27 cellular contexts compared by ENCODE assay signal in genomic region chr12:49070971-49071370, GRCh38. TPM values are rescaled to one million over a fixed set of nuclear protein-coding genes. Genes with fewer than 3 reads are reported as not detected.
A peak's percentile ranks its signal among the peaks of the same experiment; 100 is the strongest.
DNase-seq lines count a peak whose midpoint lies in the region; ATAC-seq, FAIRE-seq and TF ChIP-seq lines count a peak whose summit lies in the region.
"Had no signal": no experiment of that assay in that cellular context is flagged by ENCODE, and none has a peak within 500 bp of the region (broad histone marks: within the 10 kb centered on the region; RNA-seq: fewer than 3 reads in every experiment).

No MANE protein-coding gene starts in this region.

- CTCF ChIA-PET in HepG2 (lab: Yijun Ruan, JAX; ENCODE audit: low intra/inter-chr PET ratio, low total read pairs): no interaction called here

- no peak overlapping the region for H3K4me2 ChIP-seq in HepG2 (ENCODE audit: low read depth, low read length)

- H3K79me2 ChIP-seq in HepG2 (ENCODE audit: insufficient read depth, low read length): no peaks in the 10 kb centered on the region

- no peak overlapping the region for H3K9ac ChIP-seq in HepG2 (ENCODE audit: insufficient read depth, low read depth, low read length)

- TF ChIP-seq POLR2A in HepG2 (IDR thresholded peaks at IDR 0.05; ENCODE audit: insufficient read depth in 1 of 2, low read depth in 2 of 2, low read length in 2 of 2) (no peak), right lobe of liver (IDR thresholded peaks at IDR 0.05) (no peak)

- peaks cover 20% of the 10 kb centered on the region for H3K4me1 Mint-ChIP-seq in activated naive CD8-positive, alpha-beta T cell treated with anti-CD3 and anti-CD28 coated beads, Interleukin-2, amount 10 ng/mL, durations not matched to agents 7 days and 5 days

- intact Hi-C loops in HepG2 (cut with micrococcal nuclease; ENCODE audit: unreplicated experiment) (no loop called here), right lobe of liver (cut with DNase I) (no loop called here)

- no peaks in the 10 kb centered on the region for H3K36me3 Mint-ChIP-seq in activated naive CD8-positive, alpha-beta T cell treated with anti-CD3 and anti-CD28 coated beads, Interleukin-2, amount 10 ng/mL, durations not matched to agents 7 days and 5 days

- no peaks in the 10 kb centered on the region for H3K27me3 Mint-ChIP-seq in activated naive CD8-positive, alpha-beta T cell treated with anti-CD3 and anti-CD28 coated beads, Interleukin-2, amount 10 ng/mL, durations not matched to agents 7 days and 5 days

- H3K9me3 ChIP-seq in HepG2 (ENCODE audit: low read length) (no peaks in the 10 kb centered on the region), right lobe of liver (no peaks in the 10 kb centered on the region)
- H3K9me3 ChIP-seq: adrenal gland, body of pancreas, left lung, prostate gland, sigmoid colon, testis had no signal

- no TSS peak for BruUV-seq in HepG2 (replicated peaks; lab: Mats Ljungman, UMichigan)

- POLR2A ChIA-PET in HepG2 (lab: Yijun Ruan, JAX): interaction anchor here (2.0 kb wide), 1 partner anchor 60 kb away, joined by 25 read pairs; the partner anchor contains the start of gene TUBA1B
- POLR2A ChIA-PET in activated naive CD8-positive, alpha-beta T cell treated with anti-CD3 and anti-CD28 coated beads, Interleukin-2, amount 10 ng/mL, durations not matched to agents 7 days and 5 days (lab: Charles Lee): interaction anchor here (1.9 kb wide), 2 partner anchors 11 to 117 kb away, joined by 5 to 17 read pairs; partner anchors contain the start of gene KMT2D

- no peak for TF ChIP-seq EP300 in HepG2 (IDR thresholded peaks at IDR 0.05; ENCODE audit: low read depth in 2 of 2, low read length in 2 of 2)
- no peak for TF ChIP-seq EP300 in HepG2 (CRISPR knock-in tag; IDR thresholded peaks at IDR 0.05; ENCODE audit: borderline replicate concordance)

- peak overlapping the region; percentile 15 for H3K27ac Mint-ChIP-seq in activated naive CD8-positive, alpha-beta T cell treated with anti-CD3 and anti-CD28 coated beads, Interleukin-2, amount 10 ng/mL, durations not matched to agents 7 days and 5 days

- H3K4me3 ChIP-seq in HepG2 (replicated peaks in 1 of 3; ENCODE audit: insufficient read depth in 1 of 3, low read depth in 2 of 3, low read length in 3 of 3) (no peak overlapping the region), right lobe of liver (no peak overlapping the region)
- H3K4me3 ChIP-seq: body of pancreas had no signal

- H4K20me1 ChIP-seq in HepG2 (ENCODE audit: insufficient read depth, low read length): no peaks in the 10 kb centered on the region

- no peak for DNase-seq in HepG2 (ENCODE audit: low spot score)
- DNase-seq in right lobe of liver: no peak
- DNase-seq in activated naive CD8-positive, alpha-beta T cell treated with anti-CD3 and anti-CD28 coated beads, Interleukin-2, amount 10 ng/mL, durations not matched to agents 7 days and 5 days: no peak
- no peak for DNase-seq in NCI-H526 treated with DMSO at 0.1 percent for 48 hours (lab: John Stamatoyannopoulos, UW)
- DNase-seq in epidermal melanocyte (ENCODE audit: insufficient read length, low spot score): no peak
- DNase-seq: activated gamma-delta T cell treated with Interleukin-2 at 50 U/mL for 16 hours; activated T-cell treated with anti-CD3 and anti-CD28 coated beads for 4 hours; adrenal gland; body of pancreas; Calu3; DMS79 treated with DMSO at 0.1 percent for 48 hours; left lung; NCI-H1417 treated with DMSO at 0.1 percent for 48 hours; NCI-H2081; NCI-H2227 treated with DMSO at 0.1 percent for 48 hours; NCI-H69; nucleus accumbens; Right ventricle myocardium superior; sigmoid colon; stimulated activated CD4-positive, alpha-beta T cell treated with anti-CD3 and anti-CD28 coated beads, Interleukin-4, amount 100 ng/mL, for 24 hours; stimulated activated naive CD4-positive, alpha-beta T cell; testis had no signal

- H3K36me3 ChIP-seq in HepG2 (replicated peaks in 1 of 2; ENCODE audit: control insufficient read depth in 1 of 2, insufficient read depth in 2 of 2, low read length in 2 of 2): no peaks in the 10 kb centered on the region
- H3K36me3 ChIP-seq in right lobe of liver: no peaks in the 10 kb centered on the region
- H3K36me3 ChIP-seq: adrenal gland, left lung, prostate gland, sigmoid colon had no signal

- H3K9me3 Mint-ChIP-seq in activated naive CD8-positive, alpha-beta T cell treated with anti-CD3 and anti-CD28 coated beads, Interleukin-2, amount 10 ng/mL, durations not matched to agents 7 days and 5 days: no peaks in the 10 kb centered on the region

- FAIRE-seq in HepG2 (lab: Jason Lieb, UNC): no peak

- WGBS in HepG2 (ENCODE audit: low lambda C conversion rate): 91% methylated on average over 11 of the region's 11 CpGs
- 92% methylated on average over 11 of the region's 11 CpGs for WGBS in right lobe of liver (ENCODE audit: insufficient coverage, low coverage, low lambda C conversion rate, missing lambda C conversion rate)

- TF ChIP-seq CTCF in HepG2 (CRISPR knock-in tag; IDR thresholded peaks at IDR 0.05): no peak
- no peak for TF ChIP-seq CTCF in right lobe of liver (IDR thresholded peaks at IDR 0.05)

- peak overlapping the region; percentile 54 for H2AFZ ChIP-seq in HepG2 (ENCODE audit: low read length)

- no peak overlapping the region for H3K4me3 Mint-ChIP-seq in activated naive CD8-positive, alpha-beta T cell treated with anti-CD3 and anti-CD28 coated beads, Interleukin-2, amount 10 ng/mL, durations not matched to agents 7 days and 5 days

- peaks cover 19% of the 10 kb centered on the region for H3K4me1 ChIP-seq in HepG2 (ENCODE audit: insufficient read depth, low read length)
- peaks cover 0 to 3% (median 0%) of the 10 kb centered on the region in 4 donors for H3K4me1 ChIP-seq in right lobe of liver
- H3K4me1 ChIP-seq: prostate gland, testis had no signal

- ATAC-seq in HepG2 (no peak), right lobe of liver (no peak)
- no peak for ATAC-seq in activated naive CD8-positive, alpha-beta T cell treated with anti-CD3 and anti-CD28 coated beads, Interleukin-2, amount 10 ng/mL, durations not matched to agents 7 days and 5 days (ENCODE audit: low read depth)
- ATAC-seq: body of pancreas, HCT116, left lung had no signal

- H3K27me3 ChIP-seq in HepG2 (ENCODE audit: control insufficient read depth in 1 of 2, insufficient read depth in 2 of 2, low read length in 2 of 2): no peaks in the 10 kb centered on the region
- no peaks in the 10 kb centered on the region for H3K27me3 ChIP-seq in right lobe of liver
- H3K27me3 ChIP-seq: adrenal gland, body of pancreas, left lung, sigmoid colon, testis had no signal

- in situ Hi-C loops in HepG2 (cut with HindIII; ENCODE audit: extremely low pct_ligation_motif_present, low pct_unique_long_range_greater_than_20kb): no loop called here

- no peak overlapping the region for H3K27ac ChIP-seq in HepG2 (ENCODE audit: extremely low read length, insufficient read depth, low read length)
- no peak overlapping the region for H3K27ac ChIP-seq in right lobe of liver
- H3K27ac ChIP-seq: body of pancreas, epithelial cell of prostate, prostate gland, sigmoid colon, testis had no signal

- no peak for TF ChIP-seq RAD21 in HepG2 (CRISPR knock-in tag; IDR thresholded peaks at IDR 0.05)

RNA-seq across cellular contexts. Expression of gene RHEBL1, which starts 1.2 kb away (rescaled TPM):
- total RNA-seq in HepG2 (2016; rRNA removed; fragmentation: Illumina TruSeq; extraction: Trizol): 1.4 and 1.6 TPM in 2 replicates
- 0.71 and 0.79 TPM in 2 replicates for total RNA-seq in HepG2 (2016; cell fraction: cytosol; rRNA removed; fragmentation: Illumina TruSeq; extraction: Trizol; ENCODE audit: low read depth)
- total RNA-seq in HepG2 (2016; cell fraction: insoluble cytoplasmic fraction; rRNA removed; fragmentation: Illumina TruSeq; extraction: Trizol): 1.5 and 1.9 TPM in 2 replicates
- total RNA-seq in HepG2 (2016; cell fraction: membrane; rRNA removed; fragmentation: Illumina TruSeq; extraction: Trizol): 0.62 and 1.0 TPM in 2 replicates
- total RNA-seq in HepG2 (2016; cell fraction: nucleus; rRNA removed; fragmentation: Illumina TruSeq; extraction: Trizol): 0.75 and 1.0 TPM in 2 replicates
- 2.5 and 2.9 TPM in 2 replicates for polyA plus RNA-seq in HepG2 (2011; rRNA removed)
- 2.7 and 2.8 TPM in 2 replicates for polyA plus RNA-seq in HepG2 (2011; cell fraction: cytosol; rRNA removed)
- polyA plus RNA-seq in HepG2 (2011; cell fraction: nucleus; rRNA removed): 2.0 and 2.7 TPM in 2 replicates
- 2.3 and 3.2 TPM in 2 replicates for polyA plus RNA-seq in HepG2 (2012)
- polyA plus RNA-seq in HepG2 (2016; cell fraction: cytosol; fragmentation: Illumina TruSeq; extraction: Trizol; ENCODE audit: low read depth): 0.21 and 0.42 TPM in 2 replicates
- 1.2 and 1.3 TPM in 2 replicates for polyA plus RNA-seq in HepG2 (2016; cell fraction: insoluble cytoplasmic fraction; fragmentation: Illumina TruSeq; extraction: Trizol; ENCODE audit: low read depth)
- polyA plus RNA-seq in HepG2 (2016; cell fraction: membrane; fragmentation: Illumina TruSeq; extraction: Trizol; ENCODE audit: low read depth): 0.52 and 0.79 TPM in 2 replicates
- polyA plus RNA-seq in HepG2 (2016; cell fraction: nucleus; fragmentation: Illumina TruSeq; extraction: Trizol; ENCODE audit: insufficient read depth, low read depth): 1.3 and 1.8 TPM in 2 replicates
- polyA minus RNA-seq in HepG2 (2011; rRNA and poly(A)+ RNA removed; ENCODE audit: low replicate concordance): 4.3 TPM in 2 replicates
- 0.88 and 0.89 TPM in 2 replicates for polyA minus RNA-seq in HepG2 (2011; cell fraction: cytosol; rRNA and poly(A)+ RNA removed)
- polyA minus RNA-seq in HepG2 (2011; cell fraction: nucleus; rRNA and poly(A)+ RNA removed): 0.62 and 0.90 TPM in 2 replicates
- total RNA-seq in right lobe of liver: under 1 TPM in 5 of 6 experiments, not detected in 1; 0.17 to 0.60 (median 0.43) TPM
- total RNA-seq in activated naive CD8-positive, alpha-beta T cell treated with anti-CD3 and anti-CD28 coated beads, Interleukin-2, amount 10 ng/mL, durations not matched to agents 7 days and 5 days: 1 to 10 TPM; 8.0 to 9.7 TPM
- total RNA-seq: body of pancreas, urinary bladder had no signal

RNA-seq across cellular contexts. Expression of gene KMT2D, which starts 10.4 kb away (rescaled TPM):
- 10.4 and 25.7 TPM in 2 replicates for total RNA-seq in HepG2 (2016; rRNA removed; fragmentation: Illumina TruSeq; extraction: Trizol)
- 3.8 and 5.1 TPM in 2 replicates for total RNA-seq in HepG2 (2016; cell fraction: cytosol; rRNA removed; fragmentation: Illumina TruSeq; extraction: Trizol; ENCODE audit: low read depth)
- 9.4 and 20.2 TPM in 2 replicates for total RNA-seq in HepG2 (2016; cell fraction: insoluble cytoplasmic fraction; rRNA removed; fragmentation: Illumina TruSeq; extraction: Trizol)
- 7.5 and 9.1 TPM in 2 replicates for total RNA-seq in HepG2 (2016; cell fraction: membrane; rRNA removed; fragmentation: Illumina TruSeq; extraction: Trizol)
- total RNA-seq in HepG2 (2016; cell fraction: nucleus; rRNA removed; fragmentation: Illumina TruSeq; extraction: Trizol): 25.5 and 28.3 TPM in 2 replicates
- polyA plus RNA-seq in HepG2 (2011; rRNA removed): 8.1 and 8.2 TPM in 2 replicates
- polyA plus RNA-seq in HepG2 (2011; cell fraction: cytosol; rRNA removed): 5.0 and 6.5 TPM in 2 replicates
- 41.1 and 48.4 TPM in 2 replicates for polyA plus RNA-seq in HepG2 (2011; cell fraction: nucleus; rRNA removed)
- polyA plus RNA-seq in HepG2 (2012): 20.0 and 20.6 TPM in 2 replicates
- polyA plus RNA-seq in HepG2 (2016; cell fraction: cytosol; fragmentation: Illumina TruSeq; extraction: Trizol; ENCODE audit: low read depth): 0.52 and 0.66 TPM in 2 replicates
- polyA plus RNA-seq in HepG2 (2016; cell fraction: insoluble cytoplasmic fraction; fragmentation: Illumina TruSeq; extraction: Trizol; ENCODE audit: low read depth): 18.4 and 23.1 TPM in 2 replicates
- polyA plus RNA-seq in HepG2 (2016; cell fraction: membrane; fragmentation: Illumina TruSeq; extraction: Trizol; ENCODE audit: low read depth): 1.3 and 2.4 TPM in 2 replicates
- polyA plus RNA-seq in HepG2 (2016; cell fraction: nucleus; fragmentation: Illumina TruSeq; extraction: Trizol; ENCODE audit: insufficient read depth, low read depth): 78.2 and 102 TPM in 2 replicates
- 12.2 and 28.0 TPM in 2 replicates for polyA minus RNA-seq in HepG2 (2011; rRNA and poly(A)+ RNA removed; ENCODE audit: low replicate concordance)
- 19.4 and 23.5 TPM in 2 replicates for polyA minus RNA-seq in HepG2 (2011; cell fraction: cytosol; rRNA and poly(A)+ RNA removed)
- 32.2 and 33.3 TPM in 2 replicates for polyA minus RNA-seq in HepG2 (2011; cell fraction: nucleus; rRNA and poly(A)+ RNA removed)
- 10 to 100 TPM; 28.6 to 35.4 (median 33.3) TPM for total RNA-seq in right lobe of liver
- total RNA-seq in activated naive CD8-positive, alpha-beta T cell treated with anti-CD3 and anti-CD28 coated beads, Interleukin-2, amount 10 ng/mL, durations not matched to agents 7 days and 5 days: 100 to 1,000 TPM; 123 to 129 TPM

RNA-seq across cellular contexts. Expression of gene DHH, which starts 23.6 kb away (rescaled TPM):
- total RNA-seq in HepG2 (2016; rRNA removed; fragmentation: Illumina TruSeq; extraction: Trizol): not detected in 2 replicates
- not detected in 2 replicates for total RNA-seq in HepG2 (2016; cell fraction: cytosol; rRNA removed; fragmentation: Illumina TruSeq; extraction: Trizol; ENCODE audit: low read depth)
- total RNA-seq in HepG2 (2016; cell fraction: insoluble cytoplasmic fraction; rRNA removed; fragmentation: Illumina TruSeq; extraction: Trizol): not detected in 2 replicates
- not detected in 2 replicates for total RNA-seq in HepG2 (2016; cell fraction: membrane; rRNA removed; fragmentation: Illumina TruSeq; extraction: Trizol)
- not detected in 2 replicates for total RNA-seq in HepG2 (2016; cell fraction: nucleus; rRNA removed; fragmentation: Illumina TruSeq; extraction: Trizol)
- polyA plus RNA-seq in HepG2 (2011; rRNA removed): not detected in 2 replicates
- not detected in 2 replicates for polyA plus RNA-seq in HepG2 (2011; cell fraction: cytosol; rRNA removed)
- polyA plus RNA-seq in HepG2 (2011; cell fraction: nucleus; rRNA removed): 0.03 and 0.10 TPM in 2 replicates
- polyA plus RNA-seq in HepG2 (2012): not detected in 2 replicates
- not detected in 2 replicates for polyA plus RNA-seq in HepG2 (2016; cell fraction: cytosol; fragmentation: Illumina TruSeq; extraction: Trizol; ENCODE audit: low read depth)
- polyA plus RNA-seq in HepG2 (2016; cell fraction: insoluble cytoplasmic fraction; fragmentation: Illumina TruSeq; extraction: Trizol; ENCODE audit: low read depth): not detected in 2 replicates
- not detected in 2 replicates for polyA plus RNA-seq in HepG2 (2016; cell fraction: membrane; fragmentation: Illumina TruSeq; extraction: Trizol; ENCODE audit: low read depth)
- not detected in 2 replicates for polyA plus RNA-seq in HepG2 (2016; cell fraction: nucleus; fragmentation: Illumina TruSeq; extraction: Trizol; ENCODE audit: insufficient read depth, low read depth)
- polyA minus RNA-seq in HepG2 (2011; rRNA and poly(A)+ RNA removed; ENCODE audit: low replicate concordance): 0.07 TPM in 1 of 2 replicates, not detected in the other
- polyA minus RNA-seq in HepG2 (2011; cell fraction: cytosol; rRNA and poly(A)+ RNA removed): not detected in 2 replicates
- polyA minus RNA-seq in HepG2 (2011; cell fraction: nucleus; rRNA and poly(A)+ RNA removed): 0.12 TPM in 1 of 2 replicates, not detected in the other
- under 1 TPM in 3 of 6 experiments, not detected in 3; 0.04 to 0.13 (median 0.07) TPM for total RNA-seq in right lobe of liver
- total RNA-seq in activated naive CD8-positive, alpha-beta T cell treated with anti-CD3 and anti-CD28 coated beads, Interleukin-2, amount 10 ng/mL, durations not matched to agents 7 days and 5 days: under 1 TPM; 0.11 to 0.25 TPM
- total RNA-seq: body of pancreas, Calu3, MCF 10A had no signal

RNA-seq across cellular contexts. Expression of gene LMBR1L, which starts 39.7 kb away (rescaled TPM):
- total RNA-seq in HepG2 (2016; rRNA removed; fragmentation: Illumina TruSeq; extraction: Trizol) (7.3 and 12.2 TPM in 2 replicates), right lobe of liver (10 to 100 TPM; 12.2 to 34.5 (median 16.3) TPM)
- total RNA-seq in HepG2 (2016; cell fraction: cytosol; rRNA removed; fragmentation: Illumina TruSeq; extraction: Trizol; ENCODE audit: low read depth): 9.1 and 9.7 TPM in 2 replicates
- 5.5 and 14.0 TPM in 2 replicates for total RNA-seq in HepG2 (2016; cell fraction: insoluble cytoplasmic fraction; rRNA removed; fragmentation: Illumina TruSeq; extraction: Trizol)
- total RNA-seq in HepG2 (2016; cell fraction: membrane; rRNA removed; fragmentation: Illumina TruSeq; extraction: Trizol): 8.8 and 9.7 TPM in 2 replicates
- 21.8 and 27.5 TPM in 2 replicates for total RNA-seq in HepG2 (2016; cell fraction: nucleus; rRNA removed; fragmentation: Illumina TruSeq; extraction: Trizol)
- 65.9 and 79.6 TPM in 2 replicates for polyA plus RNA-seq in HepG2 (2011; rRNA removed)
- 25.4 and 26.4 TPM in 2 replicates for polyA plus RNA-seq in HepG2 (2011; cell fraction: cytosol; rRNA removed)
- 362 and 407 TPM in 2 replicates for polyA plus RNA-seq in HepG2 (2011; cell fraction: nucleus; rRNA removed)
- 51.5 and 57.5 TPM in 2 replicates for polyA plus RNA-seq in HepG2 (2012)
- 2.1 and 2.4 TPM in 2 replicates for polyA plus RNA-seq in HepG2 (2016; cell fraction: cytosol; fragmentation: Illumina TruSeq; extraction: Trizol; ENCODE audit: low read depth)
- polyA plus RNA-seq in HepG2 (2016; cell fraction: insoluble cytoplasmic fraction; fragmentation: Illumina TruSeq; extraction: Trizol; ENCODE audit: low read depth): 4.7 TPM in 2 replicates
- 5.1 and 8.4 TPM in 2 replicates for polyA plus RNA-seq in HepG2 (2016; cell fraction: membrane; fragmentation: Illumina TruSeq; extraction: Trizol; ENCODE audit: low read depth)
- polyA plus RNA-seq in HepG2 (2016; cell fraction: nucleus; fragmentation: Illumina TruSeq; extraction: Trizol; ENCODE audit: insufficient read depth, low read depth): 41.9 and 51.4 TPM in 2 replicates
- polyA minus RNA-seq in HepG2 (2011; rRNA and poly(A)+ RNA removed; ENCODE audit: low replicate concordance): 29.1 and 80.1 TPM in 2 replicates
- polyA minus RNA-seq in HepG2 (2011; cell fraction: cytosol; rRNA and poly(A)+ RNA removed): 14.6 and 15.4 TPM in 2 replicates
- polyA minus RNA-seq in HepG2 (2011; cell fraction: nucleus; rRNA and poly(A)+ RNA removed): 87.2 and 109 TPM in 2 replicates
- total RNA-seq in activated naive CD8-positive, alpha-beta T cell treated with anti-CD3 and anti-CD28 coated beads, Interleukin-2, amount 10 ng/mL, durations not matched to agents 7 days and 5 days: 100 to 1,000 TPM; 111 to 112 TPM

RNA-seq across cellular contexts. Expression of gene PRKAG1, which starts 52.4 kb away (rescaled TPM):
- total RNA-seq in HepG2 (2016; rRNA removed; fragmentation: Illumina TruSeq; extraction: Trizol) (32.8 and 37.6 TPM in 2 replicates), right lobe of liver (10 to 100 TPM; 24.8 to 36.2 (median 30.1) TPM)
- total RNA-seq in HepG2 (2016; cell fraction: cytosol; rRNA removed; fragmentation: Illumina TruSeq; extraction: Trizol; ENCODE audit: low read depth): 9.1 and 11.2 TPM in 2 replicates
- total RNA-seq in HepG2 (2016; cell fraction: insoluble cytoplasmic fraction; rRNA removed; fragmentation: Illumina TruSeq; extraction: Trizol): 30.6 and 39.9 TPM in 2 replicates
- 19.3 and 21.1 TPM in 2 replicates for total RNA-seq in HepG2 (2016; cell fraction: membrane; rRNA removed; fragmentation: Illumina TruSeq; extraction: Trizol)
- 16.7 and 19.6 TPM in 2 replicates for total RNA-seq in HepG2 (2016; cell fraction: nucleus; rRNA removed; fragmentation: Illumina TruSeq; extraction: Trizol)
- polyA plus RNA-seq in HepG2 (2011; rRNA removed): 21.2 and 26.1 TPM in 2 replicates
- polyA plus RNA-seq in HepG2 (2011; cell fraction: cytosol; rRNA removed): 18.5 and 26.3 TPM in 2 replicates
- polyA plus RNA-seq in HepG2 (2011; cell fraction: nucleus; rRNA removed): 8.8 and 11.6 TPM in 2 replicates
- polyA plus RNA-seq in HepG2 (2012): 20.2 and 21.7 TPM in 2 replicates
- 7.6 and 8.8 TPM in 2 replicates for polyA plus RNA-seq in HepG2 (2016; cell fraction: cytosol; fragmentation: Illumina TruSeq; extraction: Trizol; ENCODE audit: low read depth)
- polyA plus RNA-seq in HepG2 (2016; cell fraction: insoluble cytoplasmic fraction; fragmentation: Illumina TruSeq; extraction: Trizol; ENCODE audit: low read depth): 38.7 and 40.2 TPM in 2 replicates
- polyA plus RNA-seq in HepG2 (2016; cell fraction: membrane; fragmentation: Illumina TruSeq; extraction: Trizol; ENCODE audit: low read depth): 14.5 and 16.2 TPM in 2 replicates
- polyA plus RNA-seq in HepG2 (2016; cell fraction: nucleus; fragmentation: Illumina TruSeq; extraction: Trizol; ENCODE audit: insufficient read depth, low read depth): 24.6 and 24.9 TPM in 2 replicates
- 11.5 and 73.4 TPM in 2 replicates for polyA minus RNA-seq in HepG2 (2011; rRNA and poly(A)+ RNA removed; ENCODE audit: low replicate concordance)
- 7.8 and 9.5 TPM in 2 replicates for polyA minus RNA-seq in HepG2 (2011; cell fraction: cytosol; rRNA and poly(A)+ RNA removed)
- 11.6 TPM in 2 replicates for polyA minus RNA-seq in HepG2 (2011; cell fraction: nucleus; rRNA and poly(A)+ RNA removed)
- total RNA-seq in activated naive CD8-positive, alpha-beta T cell treated with anti-CD3 and anti-CD28 coated beads, Interleukin-2, amount 10 ng/mL, durations not matched to agents 7 days and 5 days: 10 to 100 TPM; 50.0 to 56.6 TPM
